In the genomic region with DNA sequence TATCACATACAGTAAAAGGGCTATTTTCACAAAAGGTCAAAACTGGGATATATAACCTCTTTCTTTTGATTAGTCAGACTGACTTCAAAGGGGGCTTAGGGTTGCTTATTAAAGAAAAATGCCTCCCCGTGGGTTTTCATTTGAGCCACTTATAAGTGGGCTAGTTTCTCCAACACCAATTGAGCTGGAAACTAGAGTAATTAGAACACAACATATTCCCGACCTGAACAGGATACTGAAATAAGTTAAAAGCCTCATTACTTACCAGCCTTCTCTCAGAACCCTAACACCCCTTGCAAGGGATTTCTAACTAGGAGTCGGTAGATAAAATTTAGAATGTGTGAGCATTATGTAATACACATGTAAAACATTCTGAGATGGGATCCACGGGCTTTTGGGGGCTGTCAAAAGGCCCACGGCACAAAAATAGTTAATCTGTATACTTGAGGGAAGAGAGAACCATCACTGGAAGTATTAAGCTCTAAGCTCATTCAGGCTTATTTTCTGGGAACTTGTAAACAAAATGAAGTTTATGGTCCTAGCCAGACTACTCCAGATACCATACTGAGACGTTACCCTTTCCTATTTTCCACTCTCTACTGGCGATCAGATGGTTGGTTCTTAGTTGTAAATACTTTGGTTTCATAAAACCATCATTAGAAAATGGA, we compare ENCODE assay signal across 8 cellular contexts. TPM values are rescaled to one million over a fixed set of nuclear protein-coding genes. Genes with fewer than 3 reads are reported as not detected.
A peak's percentile ranks its signal among the peaks of the same experiment; 100 is the strongest.
DNase-seq lines count a peak whose midpoint lies in the region; ATAC-seq and TF ChIP-seq lines count a peak whose summit lies in the region.

No MANE protein-coding gene starts in this region.

- TF ChIP-seq CTCF in A673 (conservative IDR thresholded peaks at IDR 0.05; ENCODE audit: low read depth, low read length) (no peak), HL-60 (IDR thresholded peaks at IDR 0.05; ENCODE audit: insufficient read depth, low read length) (no peak), brain (conservative IDR thresholded peaks at IDR 0.05) (no peak)

- CTCF ChIA-PET in A673 (lab: Charles Lee) = no interaction called here

- H3K27me3 ChIP-seq in A673 (replicated peaks; ENCODE audit: insufficient read depth, low read depth, low read length, poor library complexity) = no peaks in the 10 kb centered on the region
- no peaks in the 10 kb centered on the region for H3K27me3 ChIP-seq in HL-60 (ENCODE audit: insufficient read depth, poor library complexity, severe bottlenecking)
- no peaks in the 10 kb centered on the region for H3K27me3 ChIP-seq in muscle layer of colon (ENCODE audit: control insufficient read depth in 1 of 2, insufficient read depth in 2 of 2, low read length in 2 of 2)

- intact Hi-C loops in A673 (cut with micrococcal nuclease; ENCODE audit: unreplicated experiment) = loop anchor here (5.0 kb wide), 2 partner anchors 123 to 353 kb away; no protein-coding TSS in a partner anchor

- H3K36me3 ChIP-seq in A673 (ENCODE audit: insufficient read depth, low read length, poor library complexity, severe bottlenecking) (no peaks in the 10 kb centered on the region), muscle layer of colon (ENCODE audit: insufficient read depth, low read length) (no peaks in the 10 kb centered on the region)

- H3K4me1 Mint-ChIP-seq in brain = peaks cover 37% of the 10 kb centered on the region

- H3K4me1 ChIP-seq in A673 (ENCODE audit: insufficient read depth, low read length, poor library complexity, severe bottlenecking) (peaks cover 68% of the 10 kb centered on the region), muscle layer of colon (ENCODE audit: insufficient read depth, low read length) (peaks cover 26% of the 10 kb centered on the region)

- H3K4me3 ChIP-seq in A673 (ENCODE audit: low read depth, low read length, poor library complexity, severe bottlenecking) (peak overlapping the region; percentile 60), HL-60 (replicated peaks; ENCODE audit: insufficient read depth, low read length) (peak overlapping the region; percentile 61), muscle layer of colon (ENCODE audit: low read depth in 1 of 2, low read length in 2 of 2) (peak overlapping the region; percentile 60 to 83)

- H3K27ac Mint-ChIP-seq in brain = peak overlapping the region; percentile 99 to 100 (median 100)

- ATAC-seq in GM18909 (IDR thresholded peaks at IDR 0.05; ENCODE audit: poor library complexity, unreplicated experiment) = no peak

- H3K9me3 ChIP-seq in A673 (ENCODE audit: low read depth, low read length, poor library complexity, severe bottlenecking) (no peaks in the 10 kb centered on the region), muscle layer of colon (ENCODE audit: low read length) (no peaks in the 10 kb centered on the region)

- H3K27ac ChIP-seq in A673 (ENCODE audit: low read depth, low read length, poor library complexity, severe bottlenecking) (peak overlapping the region; percentile 97), HL-60 (replicated peaks) (peak overlapping the region; percentile 97), muscle layer of colon (ENCODE audit: low read depth, low read length) (peak overlapping the region; percentile 94)

- peaks cover 0 to 4% (median 0%) of the 10 kb centered on the region in 5 experiments for H3K9me3 Mint-ChIP-seq in brain

- peak overlapping the region; percentile 95 to 100 (median 99) for H3K4me3 Mint-ChIP-seq in brain

- no peaks in the 10 kb centered on the region for H3K36me3 Mint-ChIP-seq in brain

- POLR2A ChIA-PET in A673 (lab: Charles Lee; ENCODE audit: low non-redundant PET) = no interaction called here

- BruUV-seq in A673 (replicated peaks; lab: Mats Ljungman, UMichigan) = no TSS peak

- DNase-seq in A673 (ENCODE audit: low spot score) = no peak
- no peak for DNase-seq in HL-60 (ENCODE audit: low read depth in 1 of 2, low spot score in 1 of 2)
- DNase-seq in NCI-H1930 (lab: John Stamatoyannopoulos, UW) = no peak
- DNase-seq in NK-92 treated with Interleukin-12 subunit alpha and Interleukin-12 subunit beta, amount 100 ng/mL, for 24 hours (lab: John Stamatoyannopoulos, UW) = no peak
- DNase-seq in activated CD8-positive, alpha-beta memory T cell treated with anti-CD3 and anti-CD28 coated beads for 24 hours = no peak

- H3K9ac ChIP-seq in muscle layer of colon (ENCODE audit: low read length) = peak overlapping the region; percentile 95

- no peaks in the 10 kb centered on the region for H3K27me3 Mint-ChIP-seq in brain

RNA-seq across cellular contexts. Expression of a gene that starts 29.3 kb away (rescaled TPM):
- total RNA-seq in A673 (2021) = 63.9 and 67.2 TPM in 2 replicates
- 27.1 TPM for polyA plus RNA-seq in brain (ENCODE audit: insufficient read depth, low read depth, low replicate concordance)
